ENCODE assay signal across 1 cellular context in genomic region chr17:21253646-21254441, GRCh38.
TF ChIP-seq lines count a peak whose summit lies in the region.

No MANE protein-coding gene starts in this region.

TF ChIP-seq in GM12878, 131 proteins besides CTCF, POLR2A, EP300 and RAD21:
- TF ChIP-seq CBX3 (IDR thresholded peaks at IDR 0.05; ENCODE audit: borderline replicate concordance, low read depth) (no peak), ZBTB40 (IDR thresholded peaks at IDR 0.05; ENCODE audit: borderline replicate concordance) (peak; percentile 21; the same call in 1 of the 2 replicates), ATF7 (IDR thresholded peaks at IDR 0.05; ENCODE audit: low read depth) (no peak)
TF ChIP-seq in GM12878: peak in this region for 1.
